In genomic region chr10:88819290-88819689, GRCh38 we compare ENCODE assay signal across 18 cellular contexts. TPM values are rescaled to one million over a fixed set of nuclear protein-coding genes. Genes with fewer than 3 reads are reported as not detected.
DNase-seq lines count a peak whose midpoint lies in the region; ATAC-seq, FAIRE-seq and TF ChIP-seq lines count a peak whose summit lies in the region.
"Had no signal": no experiment of that assay in that cellular context is flagged by ENCODE, and none has a peak within 500 bp of the region (broad histone marks: within the 10 kb centered on the region; RNA-seq: fewer than 3 reads in every experiment).

No MANE protein-coding gene starts in this region.

- no peak for TF ChIP-seq CTCF in AG09309 (IDR thresholded peaks at IDR 0.05; ENCODE audit: control insufficient read depth, insufficient read depth, low read depth, low read length, missing control alignments)
- TF ChIP-seq CTCF in fibroblast of the aortic adventitia (IDR thresholded peaks at IDR 0.05; ENCODE audit: insufficient read depth, low read length), result no peak

- ATAC-seq in HG03280 (IDR thresholded peaks at IDR 0.05; ENCODE audit: unreplicated experiment) (no peak), HG03520 (IDR thresholded peaks at IDR 0.05; ENCODE audit: unreplicated experiment) (no peak)
- ATAC-seq: Panc1, Right ventricle myocardium inferior had no signal

- H3K4me3 ChIP-seq in AG09309 (ENCODE audit: control insufficient read depth, low read depth, low read length) (no peak overlapping the region), fibroblast of the aortic adventitia (ENCODE audit: low read depth, low read length) (no peak overlapping the region)

- DNase-seq in AG09309 (ENCODE audit: low read depth) (peak; percentile 40), HT1080 (ENCODE audit: low read depth) (peak; percentile 16), astrocyte of the hippocampus (ENCODE audit: low read depth, low spot score) (peak; percentile 70), fibroblast of the aortic adventitia (ENCODE audit: low read depth) (peak; percentile 65), HTR-8/SVneo (ENCODE audit: insufficient read length, low spot score) (no peak)
- no peak for DNase-seq in stimulated activated CD4-positive, alpha-beta T cell treated with anti-CD3 and anti-CD28 coated beads, Interleukin-1b, Interleukin-23, amount 100 ng/mL, for 48 hours
- DNase-seq: COR-L47, H7, KBM-7, NCI-H1436 treated with DMSO at 0.1 percent for 48 hours, NCI-H2081, NCI-H510A treated with DMSO at 0.1 percent for 48 hours had no signal

- FAIRE-seq in HTR-8/SVneo (lab: Jason Lieb, UNC), result no peak
- FAIRE-seq: A204.1 had no signal

RNA-seq across cellular contexts. Expression of gene LIPM, which starts 16.8 kb away (rescaled TPM):
- not detected in 2 replicates for total RNA-seq in HT1080 (2014; rRNA removed; shearing (Covaris generic))
- polyA plus RNA-seq in HT1080 (2015; cell fraction: cytosol; rRNA removed), result not detected in 2 replicates
- not detected in 2 replicates for polyA plus RNA-seq in HT1080 (2015; cell fraction: nucleus; rRNA removed)
- total RNA-seq in fibroblast of the aortic adventitia (ENCODE audit: low replicate concordance), result 0.82 TPM in 1 of 2 replicates, not detected in the other
- total RNA-seq: Daoy, H7, Right ventricle myocardium inferior had no signal

RNA-seq across cellular contexts. Expression of gene ANKRD22, which starts 32.4 kb away (rescaled TPM):
- 0.16 and 0.87 TPM in 2 replicates for total RNA-seq in HT1080 (2014; rRNA removed; shearing (Covaris generic))
- 0.09 and 0.19 TPM in 2 replicates for polyA plus RNA-seq in HT1080 (2015; cell fraction: cytosol; rRNA removed)
- polyA plus RNA-seq in HT1080 (2015; cell fraction: nucleus; rRNA removed), result 0.08 and 0.25 TPM in 2 replicates
- total RNA-seq in fibroblast of the aortic adventitia (ENCODE audit: low replicate concordance), result 0.09 and 0.33 TPM in 2 replicates
- total RNA-seq: Daoy, H7, Right ventricle myocardium inferior had no signal

RNA-seq across cellular contexts. Expression of gene LIPN, which starts 59.5 kb away (rescaled TPM):
- not detected in 2 replicates for total RNA-seq in HT1080 (2014; rRNA removed; shearing (Covaris generic))
- polyA plus RNA-seq in HT1080 (2015; cell fraction: cytosol; rRNA removed), result not detected in 2 replicates
- not detected in 2 replicates for polyA plus RNA-seq in HT1080 (2015; cell fraction: nucleus; rRNA removed)
- not detected in 2 replicates for total RNA-seq in fibroblast of the aortic adventitia (ENCODE audit: low replicate concordance)
- total RNA-seq: Daoy, H7, Right ventricle myocardium inferior had no signal

Comparison
In these comparisons a context has a peak if more than half of its experiments do, and no peak if none do; other contexts are left out.
1. DNase-seq: peak in AG09309 (single experiment), HT1080 (single experiment), astrocyte of the hippocampus (single experiment) and fibroblast of the aortic adventitia (single experiment); none in HTR-8/SVneo (single experiment) and stimulated activated CD4-positive, alpha-beta T cell treated with anti-CD3 and anti-CD28 coated beads, Interleukin-1b, Interleukin-23, amount 100 ng/mL, for 48 hours (single experiment).